In genomic region chr9:78756813-78757510, GRCh38 we compare ENCODE assay signal across 12 cellular contexts.
DNase-seq lines count a peak whose midpoint lies in the region; ATAC-seq, FAIRE-seq and TF ChIP-seq lines count a peak whose summit lies in the region.
"Had no signal": no experiment of that assay in that cellular context is flagged by ENCODE, and none has a peak within 500 bp of the region (broad histone marks: within the 10 kb centered on the region; RNA-seq: fewer than 3 reads in every experiment).

No MANE protein-coding gene starts in this region.

- H3K9me2 ChIP-seq in Karpas-422 (replicated peaks; ENCODE audit: insufficient read depth, low read length) = no peaks in the 10 kb centered on the region

- H3K9me3 Mint-ChIP-seq in Caco-2 (ENCODE audit: unreplicated experiment) = no peaks in the 10 kb centered on the region
- H3K9me3 Mint-ChIP-seq: activated naive CD4-positive, alpha-beta T cell treated with anti-CD3 and anti-CD28 coated beads, Interleukin-2, amount 50 U/mL, for 24 hours had no signal

- H3K4me2 ChIP-seq in Karpas-422 (ENCODE audit: low read depth, low read length, poor library complexity, severe bottlenecking) = no peak overlapping the region

- H3K9ac ChIP-seq in Karpas-422 (ENCODE audit: low read length) = no peak overlapping the region

- CTCF ChIA-PET in Caco-2 (lab: Charles Lee) = no interaction called here

- BruUV-seq in Caco-2 (replicated peaks; lab: Mats Ljungman, UMichigan) = no TSS peak

- H3K79me2 ChIP-seq in Karpas-422 (ENCODE audit: low read length) = no peaks in the 10 kb centered on the region

- no peak overlapping the region for H3K27ac ChIP-seq in Karpas-422 (ENCODE audit: low read length)
- H3K27ac ChIP-seq: esophagus muscularis mucosa had no signal

- H4K20me1 ChIP-seq in Karpas-422 (ENCODE audit: insufficient read depth, low read depth, low read length) = no peaks in the 10 kb centered on the region

- no peak for FAIRE-seq in RCC 7860 (lab: Jason Lieb, UNC)

- intact Hi-C loops in Caco-2 (cut with micrococcal nuclease; ENCODE audit: unreplicated experiment) = no loop called here

- POLR2A ChIA-PET in Caco-2 (lab: Charles Lee) = no interaction called here

- no peaks in the 10 kb centered on the region for H3K36me3 Mint-ChIP-seq in Caco-2 (ENCODE audit: insufficient read depth, unreplicated experiment)
- H3K36me3 Mint-ChIP-seq: activated naive CD4-positive, alpha-beta T cell treated with anti-CD3 and anti-CD28 coated beads, Interleukin-2, amount 50 U/mL, for 24 hours had no signal

- no peak overlapping the region for H3K4me3 Mint-ChIP-seq in Caco-2 (ENCODE audit: unreplicated experiment)
- H3K4me3 Mint-ChIP-seq: activated CD8-positive, alpha-beta T cell treated with anti-CD3 and anti-CD28 coated beads, Interleukin-2, amount 10 ng/mL, durations not matched to agents 7 days and 5 days; activated naive CD4-positive, alpha-beta T cell treated with anti-CD3 and anti-CD28 coated beads, Interleukin-2, amount 50 U/mL, for 24 hours had no signal

- H3K4me1 Mint-ChIP-seq in Caco-2 (ENCODE audit: low read depth, unreplicated experiment) = no peaks in the 10 kb centered on the region
- H3K4me1 Mint-ChIP-seq: activated naive CD4-positive, alpha-beta T cell treated with anti-CD3 and anti-CD28 coated beads, Interleukin-2, amount 50 U/mL, for 24 hours had no signal

- peak; percentile 41 for DNase-seq in Karpas-422
- no peak for DNase-seq in RCC 7860 (ENCODE audit: low spot score)
- no peak for DNase-seq in HT-29 (ENCODE audit: low spot score)
- DNase-seq in Caco-2 = no peak
- no peak for DNase-seq in activated CD8-positive, alpha-beta memory T cell treated with anti-CD3 and anti-CD28 coated beads, Interleukin-2, amount 50 U/mL, for 4 hours
- DNase-seq: activated CD8-positive, alpha-beta T cell treated with anti-CD3 and anti-CD28 coated beads, Interleukin-2, amount 10 ng/mL, durations not matched to agents 7 days and 5 days; cerebellar nuclear complex had no signal

- no peaks in the 10 kb centered on the region for H3K9me3 ChIP-seq in Karpas-422 (ENCODE audit: low read length)
- no peaks in the 10 kb centered on the region for H3K9me3 ChIP-seq in Caco-2
- H3K9me3 ChIP-seq: esophagus muscularis mucosa had no signal

- H3K4me1 ChIP-seq in Karpas-422 (ENCODE audit: low read length) (no peaks in the 10 kb centered on the region; the same call in 1 of the 2 replicates), Caco-2 (no peaks in the 10 kb centered on the region)
- H3K4me1 ChIP-seq: esophagus muscularis mucosa had no signal

- ATAC-seq in GM18499 (IDR thresholded peaks at IDR 0.05; ENCODE audit: insufficient read depth, unreplicated experiment) (peak; percentile 87), GM21381 (IDR thresholded peaks at IDR 0.05; ENCODE audit: unreplicated experiment) (peak; percentile 47), HG02938 (IDR thresholded peaks at IDR 0.05; ENCODE audit: unreplicated experiment) (peak; percentile 86)
- ATAC-seq: activated CD8-positive, alpha-beta T cell treated with anti-CD3 and anti-CD28 coated beads, Interleukin-2, amount 10 ng/mL, durations not matched to agents 7 days and 5 days had no signal

- no peak for TF ChIP-seq CTCF in Caco-2 (IDR thresholded peaks at IDR 0.05; ENCODE audit: insufficient read depth in 1 of 2, low read depth in 1 of 2, low read length in 1 of 2, severe bottlenecking in 1 of 2, unreplicated experiment in 1 of 2)

- no peaks in the 10 kb centered on the region for H3K27me3 Mint-ChIP-seq in Caco-2 (ENCODE audit: insufficient read depth, unreplicated experiment)
- H3K27me3 Mint-ChIP-seq: activated naive CD4-positive, alpha-beta T cell treated with anti-CD3 and anti-CD28 coated beads, Interleukin-2, amount 50 U/mL, for 24 hours had no signal

- no peaks in the 10 kb centered on the region for H3K36me3 ChIP-seq in Karpas-422 (ENCODE audit: insufficient read depth, low read length)
- H3K36me3 ChIP-seq in Caco-2 (ENCODE audit: control insufficient read depth, insufficient read depth, low read length) = no peaks in the 10 kb centered on the region
- H3K36me3 ChIP-seq: esophagus muscularis mucosa had no signal

- H3K27me3 ChIP-seq in Karpas-422 (ENCODE audit: low read length) (no peaks in the 10 kb centered on the region; the same call in 1 of the 2 replicates), Caco-2 (replicated peaks; ENCODE audit: control insufficient read depth, insufficient read depth, low read length) (no peaks in the 10 kb centered on the region)
- H3K27me3 ChIP-seq: esophagus muscularis mucosa had no signal

- no peak overlapping the region for H3K27ac Mint-ChIP-seq in Caco-2 (ENCODE audit: unreplicated experiment)
- H3K27ac Mint-ChIP-seq: activated CD8-positive, alpha-beta T cell treated with anti-CD3 and anti-CD28 coated beads, Interleukin-2, amount 10 ng/mL, durations not matched to agents 7 days and 5 days; activated naive CD4-positive, alpha-beta T cell treated with anti-CD3 and anti-CD28 coated beads, Interleukin-2, amount 50 U/mL, for 24 hours had no signal

- H3K4me3 ChIP-seq in Karpas-422 (ENCODE audit: low read length) (no peak overlapping the region), Caco-2 (ENCODE audit: low read depth, low read length) (no peak overlapping the region)
- H3K4me3 ChIP-seq: esophagus muscularis mucosa had no signal

- H2AFZ ChIP-seq in Karpas-422 (ENCODE audit: low read length) = no peak overlapping the region
